In genomic region chr2:146997488-146997887, GRCh38 we compare ENCODE assay signal across 25 cellular contexts.
DNase-seq lines count a peak whose midpoint lies in the region; ATAC-seq, FAIRE-seq and TF ChIP-seq lines count a peak whose summit lies in the region.
"Had no signal": no experiment of that assay in that cellular context is flagged by ENCODE, and none has a peak within 500 bp of the region (broad histone marks: within the 10 kb centered on the region; RNA-seq: fewer than 3 reads in every experiment).

No MANE protein-coding gene starts in this region.

- BruUV-seq in A673 (replicated peaks; lab: Mats Ljungman, UMichigan) = no TSS peak

- H3K27ac ChIP-seq in mesendoderm (ENCODE audit: low read depth, low read length) (no peak overlapping the region), pancreas (no peak overlapping the region), A673 (ENCODE audit: low read depth, low read length, poor library complexity, severe bottlenecking) (no peak overlapping the region)
- H3K27ac ChIP-seq: BLaER1, KMS-11 had no signal

- intact Hi-C loops in pancreas (cut with DNase I) (no loop called here), A673 (cut with micrococcal nuclease; ENCODE audit: unreplicated experiment) (no loop called here)

- TF ChIP-seq CTCF in pancreas (IDR thresholded peaks at IDR 0.05) (no peak), A673 (conservative IDR thresholded peaks at IDR 0.05; ENCODE audit: low read depth, low read length) (no peak)

- H3K36me3 ChIP-seq in mesendoderm (ENCODE audit: control insufficient read depth, insufficient read depth, low read length) = no peaks in the 10 kb centered on the region
- H3K36me3 ChIP-seq in pancreas = no peaks in the 10 kb centered on the region
- no peaks in the 10 kb centered on the region for H3K36me3 ChIP-seq in A673 (ENCODE audit: insufficient read depth, low read length, poor library complexity, severe bottlenecking)
- H3K36me3 ChIP-seq: BLaER1, HAP-1 had no signal

- no peak overlapping the region for H3K4me3 ChIP-seq in mesendoderm (ENCODE audit: low read length)
- H3K4me3 ChIP-seq in pancreas = no peak overlapping the region
- no peak overlapping the region for H3K4me3 ChIP-seq in A673 (ENCODE audit: low read depth, low read length, poor library complexity, severe bottlenecking)
- H3K4me3 ChIP-seq: BLaER1, HAP-1 had no signal

- DNase-seq in NCI-H1105 treated with DMSO at 0.1 percent for 48 hours (lab: John Stamatoyannopoulos, UW) (peak; percentile 11), NCI-H1105 (lab: John Stamatoyannopoulos, UW) (no peak), DMS79 (lab: John Stamatoyannopoulos, UW) (peak; percentile 76), NCI-H1417 treated with DMSO at 0.1 percent for 48 hours (lab: John Stamatoyannopoulos, UW) (peak; percentile 8), mesendoderm (no peak), pancreas (no peak), A673 (ENCODE audit: low spot score) (no peak)
- DNase-seq: 8988T; CD4-positive, CD25-positive, alpha-beta regulatory T cell; DND-41; GOT3; MM.1S; NCI-H2029; NCI-H446 treated with DMSO at 0.1 percent for 48 hours; NCI-H526; NCI-H82; SHP77 treated with DMSO at 0.1 percent for 48 hours; T-helper 9 cell had no signal

- CTCF ChIA-PET in A673 (lab: Charles Lee) = no interaction called here

- no peaks in the 10 kb centered on the region for H3K9me3 ChIP-seq in pancreas
- no peaks in the 10 kb centered on the region for H3K9me3 ChIP-seq in A673 (ENCODE audit: low read depth, low read length, poor library complexity, severe bottlenecking)
- H3K9me3 ChIP-seq: BLaER1, HAP-1 had no signal

- POLR2A ChIA-PET in A673 (lab: Charles Lee; ENCODE audit: low non-redundant PET) = no interaction called here

- no peak overlapping the region for H3K9ac ChIP-seq in mesendoderm (ENCODE audit: low read length)
- H3K9ac ChIP-seq: BLaER1, KMS-11 had no signal

- H3K79me2 ChIP-seq in mesendoderm (ENCODE audit: control insufficient read depth, insufficient read depth, low read length) = no peaks in the 10 kb centered on the region

- H2BK120ac ChIP-seq in mesendoderm (ENCODE audit: low read depth, low read length) = no peak overlapping the region

- no peak overlapping the region for H3K18ac ChIP-seq in mesendoderm (ENCODE audit: low read length)

- no peak overlapping the region for H2BK5ac ChIP-seq in mesendoderm (ENCODE audit: low read length)

- H3K4me2 ChIP-seq in mesendoderm (ENCODE audit: low read length) = no peak overlapping the region
- H3K4me2 ChIP-seq: BLaER1, KMS-11 had no signal

- no peak overlapping the region for H2AK5ac ChIP-seq in mesendoderm (ENCODE audit: low read length)

- no peaks in the 10 kb centered on the region for H3K79me1 ChIP-seq in mesendoderm (ENCODE audit: low read length)

- H3K4ac ChIP-seq in mesendoderm (ENCODE audit: low read depth, low read length) = no peak overlapping the region

- H3K27me3 ChIP-seq in mesendoderm (ENCODE audit: insufficient read depth, low read length, poor library complexity) (no peaks in the 10 kb centered on the region), pancreas (no peaks in the 10 kb centered on the region), A673 (replicated peaks; ENCODE audit: insufficient read depth, low read depth, low read length, poor library complexity) (no peaks in the 10 kb centered on the region)
- H3K27me3 ChIP-seq: BLaER1 had no signal

- H2BK15ac ChIP-seq in mesendoderm (replicated peaks; ENCODE audit: low read depth) = peak overlapping the region; percentile 57

- no peak overlapping the region for H4K5ac ChIP-seq in mesendoderm (ENCODE audit: low read length)

- H4K8ac ChIP-seq in mesendoderm (ENCODE audit: low read depth, low read length) = no peak overlapping the region

- no peak overlapping the region for H3K23ac ChIP-seq in mesendoderm (ENCODE audit: low read length)

- ATAC-seq in pancreas = no peak
- no peak for ATAC-seq in GM21529 (IDR thresholded peaks at IDR 0.05; ENCODE audit: unreplicated experiment)
- ATAC-seq: Panc1 had no signal

- H3K56ac ChIP-seq in mesendoderm (ENCODE audit: low read length) = no peak overlapping the region

- no peak for FAIRE-seq in pancreas (lab: Jason Lieb, UNC)
- FAIRE-seq: GM12892, GM18507 had no signal

- H3K4me1 ChIP-seq in mesendoderm (ENCODE audit: control insufficient read depth, low read depth, low read length) (no peaks in the 10 kb centered on the region), pancreas (no peaks in the 10 kb centered on the region), A673 (ENCODE audit: insufficient read depth, low read length, poor library complexity, severe bottlenecking) (no peaks in the 10 kb centered on the region)
- H3K4me1 ChIP-seq: BLaER1 had no signal

Comparison
In these comparisons a context has a peak if more than half of its experiments do, and no peak if none do; other contexts are left out.
1. DNase-seq: peak in NCI-H1105 treated with DMSO at 0.1 percent for 48 hours (single experiment), DMS79 (single experiment) and NCI-H1417 treated with DMSO at 0.1 percent for 48 hours (single experiment); none in NCI-H1105 (single experiment), mesendoderm (single experiment), pancreas (0 of 6) and A673 (single experiment).